ENCODE assay signal across 8 cellular contexts in genomic region chr3:120558784-120559227, GRCh38. TPM values are rescaled to one million over a fixed set of nuclear protein-coding genes. Genes with fewer than 3 reads are reported as not detected.
DNase-seq lines count a peak whose midpoint lies in the region; FAIRE-seq and TF ChIP-seq lines count a peak whose summit lies in the region.

No MANE protein-coding gene starts in this region.

- peak overlapping the region; percentile 44 for H3K4me3 ChIP-seq in LNCaP clone FGC (ENCODE audit: low read depth, low read length)
- H3K4me3 ChIP-seq in foreskin fibroblast (ENCODE audit: low read depth in 1 of 2, low read length in 2 of 2), result peak overlapping the region; percentile 51 to 61
- peak overlapping the region; percentile 40 to 51 (median 44) for H3K4me3 ChIP-seq in stomach

- peak overlapping the region; percentile 41 to 84 (median 74) for H3K27ac ChIP-seq in stomach

- H3K4me1 ChIP-seq in stomach, result peaks cover 14 to 43% (median 33%) of the 10 kb centered on the region in 4 donors

- 0 to 1% (median 1%) methylated on average over 17 of the region's 17 CpGs for WGBS in stomach, 5 donors

- TF ChIP-seq POLR2A in H54 (IDR thresholded peaks at IDR 0.05; ENCODE audit: low read depth, low read length) (no peak), stomach (IDR thresholded peaks at IDR 0.05) (no peak)

- peaks cover 41% of the 10 kb centered on the region for H3K4me1 Mint-ChIP-seq in neural crest cell

- H3K27me3 ChIP-seq in stomach, result no peaks in the 10 kb centered on the region

- H3K9me3 ChIP-seq in stomach, result no peaks in the 10 kb centered on the region

- intact Hi-C loops in stomach (cut with DNase I; ENCODE audit: low total_unique reads), result loop anchor here (5.0 to 10.0 kb wide), 2 partner anchors 134 to 317 kb away; no protein-coding TSS in a partner anchor

- no peak for TF ChIP-seq EP300 in stomach (IDR thresholded peaks at IDR 0.05)

- no peaks in the 10 kb centered on the region for H3K36me3 Mint-ChIP-seq in neural crest cell (ENCODE audit: low read depth)

- DNase-seq in ELF-1 (ENCODE audit: low read depth, low spot score) (peak; percentile 93), H54 (ENCODE audit: insufficient read length, low spot score) (peak; percentile 59), LNCaP clone FGC (ENCODE audit: low read depth) (no peak), SHP77 treated with DMSO at 0.1 percent for 48 hours (lab: John Stamatoyannopoulos, UW) (peak; percentile 47), activated gamma-delta T cell (lab: John Stamatoyannopoulos, UW) (peak; percentile 60), foreskin fibroblast (peak; percentile 78 to 93), neural crest cell (ENCODE audit: low read depth, low spot score) (peak; percentile 90), stomach (peak; percentile 89)

- H3K27me3 Mint-ChIP-seq in neural crest cell (ENCODE audit: low read depth), result no peaks in the 10 kb centered on the region

- no peaks in the 10 kb centered on the region for H3K36me3 ChIP-seq in stomach

- FAIRE-seq in H54 (lab: Jason Lieb, UNC), result peak; percentile 62

- H3K4me3 Mint-ChIP-seq in neural crest cell, result peak overlapping the region; percentile 84

- H3K27ac Mint-ChIP-seq in neural crest cell (ENCODE audit: unreplicated experiment), result peak overlapping the region; percentile 99

- peak; percentile 87 for TF ChIP-seq CTCF in LNCaP clone FGC (IDR thresholded peaks at IDR 0.05; ENCODE audit: control insufficient read depth, extremely low read depth, insufficient read depth)
- TF ChIP-seq CTCF in foreskin fibroblast (IDR thresholded peaks at IDR 0.05; ENCODE audit: low read depth, low read length), result peak; percentile 91
- peak; percentile 100 for TF ChIP-seq CTCF in neural crest cell (conservative IDR thresholded peaks at IDR 0.05)
- peak in 6 of 7 experiments; percentile 94 to 99 (median 98) for TF ChIP-seq CTCF in stomach (IDR thresholded peaks at IDR 0.05)

- H3K9me3 Mint-ChIP-seq in neural crest cell, result no peaks in the 10 kb centered on the region

RNA-seq across cellular contexts. Expression of gene NDUFB4, which starts 37.3 kb away (rescaled TPM):
- 116 and 117 TPM in 2 replicates for total RNA-seq in neural crest cell
- 100 to 1,000 TPM in 1 of 5 donors, 10 to 100 TPM in 4; 18.7 to 128 (median 89.8) TPM for total RNA-seq in stomach
- polyA plus RNA-seq in stomach, result 100 to 1,000 TPM; 190 to 343 (median 303) TPM
